8 cellular contexts compared by ENCODE assay signal in the genomic region with DNA sequence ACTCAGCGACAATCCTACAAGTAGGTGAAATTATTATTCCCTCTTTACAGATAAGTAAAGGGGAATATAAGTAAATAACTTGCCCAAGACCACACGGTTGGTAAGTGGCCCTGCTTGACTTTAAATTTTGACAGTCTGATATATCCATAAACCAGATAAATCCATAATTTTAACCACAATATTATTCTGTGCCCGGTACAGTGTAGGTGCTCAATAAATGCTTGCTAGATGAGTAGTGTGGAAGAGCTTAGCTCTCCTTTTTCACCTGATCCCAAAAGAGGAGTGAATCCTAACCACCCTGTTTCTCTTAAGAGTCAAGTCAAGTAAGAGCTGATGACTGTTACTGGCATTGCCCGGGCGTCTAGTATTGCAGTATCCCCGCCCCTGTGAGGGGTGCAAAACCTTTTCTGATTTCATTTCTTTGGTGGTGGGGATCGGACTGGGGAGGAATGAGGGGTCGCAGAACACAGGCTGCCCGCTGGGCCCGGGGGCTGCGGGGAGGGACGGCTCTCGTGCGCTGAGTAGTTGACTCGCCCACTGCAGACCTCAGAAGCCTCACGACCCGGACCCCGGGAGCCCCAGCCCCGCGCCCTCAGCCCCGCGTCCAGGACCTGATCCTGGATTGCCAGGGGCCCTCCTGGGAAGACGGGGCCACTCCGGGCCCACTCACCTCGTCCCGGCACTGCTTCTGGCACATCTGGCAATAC. TPM values are rescaled to one million over a fixed set of nuclear protein-coding genes. Genes with fewer than 3 reads are reported as not detected.
DNase-seq lines count a peak whose midpoint lies in the region; ATAC-seq and TF ChIP-seq lines count a peak whose summit lies in the region.

No MANE protein-coding gene starts in this region.

- H3K27ac ChIP-seq in DND-41 (ENCODE audit: low read length), result peak overlapping the region; percentile 78
- no peak overlapping the region for H3K27ac ChIP-seq in KMS-11

- H3K4me2 ChIP-seq in DND-41 (ENCODE audit: insufficient read depth, low read length) (peak overlapping the region; percentile 79), KMS-11 (peak overlapping the region; percentile 49)

- H3K36me3 ChIP-seq in DND-41 (ENCODE audit: insufficient read depth, low read length) (peaks cover 13% of the 10 kb centered on the region), KMS-11 (ENCODE audit: insufficient read depth) (no peaks in the 10 kb centered on the region), mucosa of stomach (ENCODE audit: control insufficient read depth, insufficient read depth, low read length) (no peaks in the 10 kb centered on the region)

- peaks cover 54% of the 10 kb centered on the region for H3K4me1 ChIP-seq in DND-41 (ENCODE audit: insufficient read depth, low read length)
- H3K4me1 ChIP-seq in KMS-11 (ENCODE audit: low read depth, poor library complexity, severe bottlenecking), result peaks cover 48% of the 10 kb centered on the region
- H3K4me1 ChIP-seq in mucosa of stomach (ENCODE audit: control insufficient read depth, insufficient read depth, low read length), result peaks cover 4% of the 10 kb centered on the region

- peak overlapping the region; percentile 86 to 97 for H3K4me3 ChIP-seq in DND-41 (ENCODE audit: low read depth in 1 of 2, low read length in 2 of 2)
- H3K4me3 ChIP-seq in KMS-11 (IDR thresholded peaks at IDR 0.05; ENCODE audit: insufficient read depth, low read depth, low read length), result peak overlapping the region; percentile 25
- H3K4me3 ChIP-seq in mucosa of stomach (ENCODE audit: low read length), result peak overlapping the region; percentile 47

- ATAC-seq in DND-41 (ENCODE audit: insufficient read depth, low read depth) (peak; percentile 13), GM21526 (IDR thresholded peaks at IDR 0.05; ENCODE audit: low FRiP score, unreplicated experiment) (peak; percentile 1)

- DNase-seq in DND-41 (no peak), dermis blood vessel endothelial cell (peak; percentile 24), CD1c-positive myeloid dendritic cell (ENCODE audit: extremely low spot score) (no peak), cerebellar cortex (ENCODE audit: low spot score) (no peak), germinal center (ENCODE audit: low spot score) (no peak)

- peak overlapping the region; percentile 92 for H2AFZ ChIP-seq in DND-41 (ENCODE audit: low read depth, low read length)
- H2AFZ ChIP-seq in KMS-11 (ENCODE audit: low read depth), result peak overlapping the region; percentile 74

- H3K9ac ChIP-seq in DND-41 (ENCODE audit: low read depth, low read length) (peak overlapping the region; percentile 88), KMS-11 (peak overlapping the region; percentile 80), mucosa of stomach (ENCODE audit: low read length) (peak overlapping the region; percentile 84)

- H3K9me3 ChIP-seq in DND-41 (ENCODE audit: insufficient read depth, low read length, severe bottlenecking) (no peaks in the 10 kb centered on the region), mucosa of stomach (ENCODE audit: control insufficient read depth, low read length) (no peaks in the 10 kb centered on the region)

- H4K20me1 ChIP-seq in DND-41 (ENCODE audit: insufficient read depth, low read length) (peaks cover 39% of the 10 kb centered on the region), KMS-11 (ENCODE audit: insufficient read depth) (peaks cover 32% of the 10 kb centered on the region)

- H3K27me3 ChIP-seq in DND-41 (ENCODE audit: insufficient read depth, low read length, poor library complexity) (no peaks in the 10 kb centered on the region), KMS-11 (ENCODE audit: insufficient read depth, low read depth) (no peaks in the 10 kb centered on the region), mucosa of stomach (ENCODE audit: control insufficient read depth, insufficient read depth, low read length) (no peaks in the 10 kb centered on the region)

- peaks cover 98% of the 10 kb centered on the region for H3K79me2 ChIP-seq in DND-41 (ENCODE audit: insufficient read depth, low read length)
- H3K79me2 ChIP-seq in KMS-11 (ENCODE audit: insufficient read depth, low read depth), result peaks cover 94% of the 10 kb centered on the region

- no peak for TF ChIP-seq CTCF in DND-41 (IDR thresholded peaks at IDR 0.05; ENCODE audit: borderline replicate concordance, extremely low read depth, low read length, poor library complexity, severe bottlenecking)
- no peak for TF ChIP-seq CTCF in KMS-11 (conservative IDR thresholded peaks at IDR 0.05; ENCODE audit: low read depth, low read length)

RNA-seq across cellular contexts. Expression of a gene that starts 0.5 kb away (rescaled TPM):
- total RNA-seq in dermis blood vessel endothelial cell, result 5.4 and 6.3 TPM in 2 replicates

RNA-seq across cellular contexts. Expression of a gene that starts 0.7 kb away (rescaled TPM):
- 320 and 349 TPM in 2 replicates for total RNA-seq in dermis blood vessel endothelial cell

RNA-seq across cellular contexts. Expression of a gene that starts 31.0 kb away (rescaled TPM):
- total RNA-seq in dermis blood vessel endothelial cell, result 2.0 and 2.3 TPM in 2 replicates

Comparison
In these comparisons a context has a peak if more than half of its experiments do, and no peak if none do; other contexts are left out.
1. H3K4me3 ChIP-seq: peak in every context shown above with its lines; median percentile 92 in DND-41; 47 in mucosa of stomach; 25 in KMS-11.